15 cellular contexts compared by ENCODE assay signal in genomic region chr3:181629701-181630100, GRCh38.
"Had no signal": no experiment of that assay in that cellular context is flagged by ENCODE, and none has a peak within 500 bp of the region (broad histone marks: within the 10 kb centered on the region; RNA-seq: fewer than 3 reads in every experiment).

No MANE protein-coding gene starts in this region.

- H3K27me3 ChIP-seq: brain microvascular endothelial cell had no signal

- ATAC-seq: activated naive CD4-positive, alpha-beta T cell treated with anti-CD3 and anti-CD28 coated beads, Interleukin-2, amount 50 U/mL, for 72 hours; left cardiac atrium; lower lobe of right lung; natural killer cell; stimulated activated naive CD8-positive, alpha-beta T cell treated with anti-CD3 and anti-CD28 coated beads, Interleukin-15, Interleukin-2, amounts not matched to agents 100 U/mL and 50 U/mL, for 24 hours had no signal

- H3K27ac ChIP-seq: brain microvascular endothelial cell, lower lobe of right lung had no signal

- H3K36me3 ChIP-seq: brain microvascular endothelial cell, lower lobe of right lung had no signal

- H3K4me1 ChIP-seq: lower lobe of right lung had no signal

- H3K4me3 ChIP-seq: lower lobe of right lung had no signal

- DNase-seq: activated CD4-positive, alpha-beta T cell treated with anti-CD3 and anti-CD28 coated beads, Interleukin-2, amount 50 U/mL, for 4 hours; activated CD4-positive, CD25-positive, alpha-beta regulatory T cell treated with anti-CD3 and anti-CD28 coated beads, Interleukin-2, amount 50 U/mL, for 72 hours; activated effector memory CD4-positive, alpha-beta T cell treated with anti-CD3 and anti-CD28 coated beads, Interleukin-2, amount 50 U/mL, for 16 hours; activated T-cell treated with anti-CD3 and anti-CD28 coated beads, Interleukin-2, amount 50 U/mL, for 1 hour; amniotic stem cell; brain microvascular endothelial cell; hypothalamus; left cardiac atrium; lower lobe of right lung; natural killer cell; nucleus accumbens; stimulated activated CD4-positive, alpha-beta T cell treated with anti-CD3 and anti-CD28 coated beads, Interleukin-4, amount 100 ng/mL, for 1 hour; stimulated activated CD8-positive, alpha-beta memory T cell treated with anti-CD3 and anti-CD28 coated beads, Interleukin-4, amount 100 ng/mL, for 48 hours; stimulated activated naive CD8-positive, alpha-beta T cell treated with anti-CD3 and anti-CD28 coated beads, Interleukin-15, Interleukin-2, amounts not matched to agents 100 U/mL and 50 U/mL, for 24 hours had no signal

- H3K9me3 ChIP-seq: lower lobe of right lung had no signal
